Comparison of ENCODE assay signal across 1 cellular context in genomic region chr9:120904999-120905793, GRCh38.
TF ChIP-seq lines count a peak whose summit lies in the region.

No MANE protein-coding gene starts in this region.

TF ChIP-seq in IMR-90, 13 proteins besides CTCF, POLR2A, EP300 and RAD21:
- TF ChIP-seq RFX5 (IDR thresholded peaks at IDR 0.05; ENCODE audit: low read depth, low read length) (no peak), FOS (IDR thresholded peaks at IDR 0.05; ENCODE audit: low read depth, low read length) (no peak), MXI1 (IDR thresholded peaks at IDR 0.05; ENCODE audit: borderline replicate concordance, low read depth, low read length) (no peak), NFE2L2 (IDR thresholded peaks at IDR 0.05; ENCODE audit: low read depth, low read length) (no peak), MAFK (IDR thresholded peaks at IDR 0.05; ENCODE audit: low read depth, low read length) (no peak), BHLHE40 (IDR thresholded peaks at IDR 0.05; ENCODE audit: low read depth, low read length) (no peak), ELK1 (IDR thresholded peaks at IDR 0.05; ENCODE audit: borderline replicate concordance, low read depth, low read length) (no peak), MAZ (IDR thresholded peaks at IDR 0.05; ENCODE audit: borderline replicate concordance, low read depth, low read length) (no peak), RCOR1 (IDR thresholded peaks at IDR 0.05; ENCODE audit: insufficient replicate concordance, low read length) (no peak), USF2 (IDR thresholded peaks at IDR 0.05; ENCODE audit: low read depth, low read length) (no peak), CHD1 (IDR thresholded peaks at IDR 0.05; ENCODE audit: low read depth, low read length) (no peak), CEBPB (IDR thresholded peaks at IDR 0.05; ENCODE audit: low read depth, low read length) (no peak), SMC3 (IDR thresholded peaks at IDR 0.05; ENCODE audit: low read depth, low read length) (no peak)
